Comparison of ENCODE assay signal across 33 cellular contexts in the genomic region with DNA sequence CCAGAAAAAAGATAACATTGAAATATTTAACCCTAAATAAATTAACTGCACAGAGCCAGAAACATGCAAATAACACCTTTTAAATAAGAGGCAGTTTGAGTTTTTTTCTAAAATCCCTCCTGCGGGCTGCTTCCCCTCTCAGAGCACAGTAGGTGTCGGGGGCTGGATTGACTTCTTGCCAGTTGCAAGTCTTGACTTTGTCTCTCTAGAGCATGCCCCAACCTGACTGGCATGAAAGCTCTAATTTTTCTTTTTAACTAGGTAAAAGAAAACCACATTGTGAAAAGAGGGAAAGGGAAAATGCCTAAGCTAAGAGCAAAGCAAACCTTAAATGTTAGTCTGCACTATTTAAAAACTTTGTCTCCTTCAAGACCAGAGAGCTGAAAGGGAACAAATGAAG. TPM values are rescaled to one million over a fixed set of nuclear protein-coding genes. Genes with fewer than 3 reads are reported as not detected.
"Had no signal": no experiment of that assay in that cellular context is flagged by ENCODE, and none has a peak within 500 bp of the region (broad histone marks: within the 10 kb centered on the region; RNA-seq: fewer than 3 reads in every experiment).

No MANE protein-coding gene starts in this region.

- H3K36me3 ChIP-seq: ascending aorta, brain microvascular endothelial cell, gastrocnemius medialis, left ventricle myocardium inferior, pancreas, prostate gland, uterus, WERI-Rb-1 had no signal

- ATAC-seq: activated CD4-positive, CD25-positive, alpha-beta regulatory T cell treated with anti-CD3 and anti-CD28 coated beads, Interleukin-2, amount 50 U/mL, for 24 hours; gastrocnemius medialis; pancreas; sciatic nerve had no signal

- H3K27me3 ChIP-seq: ascending aorta, brain microvascular endothelial cell, gastrocnemius medialis, pancreas, uterus had no signal

- H3K9me3 Mint-ChIP-seq: activated CD4-positive, alpha-beta memory T cell treated with anti-CD3 and anti-CD28 coated beads for 36 hours; activated CD4-positive, alpha-beta T cell treated with anti-CD3 and anti-CD28 coated beads, Interleukin-2, amount 10 ng/mL, durations not matched to agents 24 days and 14 days; activated naive CD4-positive, alpha-beta T cell treated with anti-CD3 and anti-CD28 coated beads for 36 hours; activated naive CD8-positive, alpha-beta T cell treated with anti-CD3 and anti-CD28 coated beads for 36 hours; activated T-helper 1 cell treated with anti-CD3 and anti-CD28 coated beads, Interleukin-12 subunit alpha, Interleukin-12 subunit beta, Interleukin-2, Interleukin-4 antibody, amounts not matched to agents 30 ng/mL and 10 ng/mL and 1 ng/mL, durations not matched to agents 14 hours and 24 hours and 36 hours; stimulated activated naive CD8-positive, alpha-beta T cell treated with anti-CD3 and anti-CD28 coated beads, Interleukin-15, Interleukin-2, amounts not matched to agents 100 ng/mL and 50 ng/mL, for 24 hours; T-helper 1 cell treated with Interleukin-12 subunit alpha and Interleukin-12 subunit beta and Interleukin-4 antibody, amounts not matched to agents 30 μg/mL and 1 μg/mL, for 36 hours; type B pancreatic cell had no signal

- H3K9me3 ChIP-seq: ascending aorta, gastrocnemius medialis, left ventricle myocardium inferior, pancreas, prostate gland, uterus had no signal

- DNase-seq: activated CD4-positive, alpha-beta memory T cell treated with anti-CD3 and anti-CD28 coated beads for 36 hours; activated CD4-positive, alpha-beta T cell treated with anti-CD3 and anti-CD28 coated beads, Interleukin-2, amount 10 ng/mL, durations not matched to agents 24 days and 14 days; activated CD8-positive, alpha-beta memory T cell treated with anti-CD3 and anti-CD28 coated beads, Interleukin-2, amount 50 U/mL, for 4 hours; activated effector memory CD4-positive, alpha-beta T cell treated with anti-CD3 and anti-CD28 coated beads, Interleukin-2, amount 50 U/mL, for 16 hours; activated naive CD4-positive, alpha-beta T cell treated with anti-CD3 and anti-CD28 coated beads for 36 hours; activated naive CD8-positive, alpha-beta T cell treated with anti-CD3 and anti-CD28 coated beads for 36 hours; activated T-cell treated with anti-CD3 and anti-CD28 coated beads, Interleukin-2, amount 50 U/mL, for 1 hour; brain microvascular endothelial cell; caudate nucleus; gastrocnemius medialis; glutamatergic neuron; left ventricle myocardium inferior; naive B cell; pancreas; retina; stimulated activated CD4-positive, alpha-beta T cell treated with anti-CD3 and anti-CD28 coated beads, Interleukin-12 subunit alpha, Interleukin-12 subunit beta, amount 100 ng/mL, for 4 hours; stimulated activated CD4-positive, alpha-beta T cell treated with anti-CD3 and anti-CD28 coated beads, Interleukin-4, amount 100 ng/mL, for 1 hour; substantia nigra; T1000; uterus; WERI-Rb-1 had no signal

- H3K4me3 Mint-ChIP-seq: activated CD4-positive, alpha-beta memory T cell treated with anti-CD3 and anti-CD28 coated beads for 36 hours; activated CD4-positive, alpha-beta T cell treated with anti-CD3 and anti-CD28 coated beads, Interleukin-2, amount 10 ng/mL, durations not matched to agents 24 days and 14 days; activated naive CD4-positive, alpha-beta T cell treated with anti-CD3 and anti-CD28 coated beads for 36 hours; activated naive CD8-positive, alpha-beta T cell treated with anti-CD3 and anti-CD28 coated beads for 36 hours; activated T-helper 1 cell treated with anti-CD3 and anti-CD28 coated beads, Interleukin-12 subunit alpha, Interleukin-12 subunit beta, Interleukin-2, Interleukin-4 antibody, amounts not matched to agents 30 ng/mL and 10 ng/mL and 1 ng/mL, durations not matched to agents 14 hours and 24 hours and 36 hours; naive B cell; stimulated activated naive CD8-positive, alpha-beta T cell treated with anti-CD3 and anti-CD28 coated beads, Interleukin-15, Interleukin-2, amounts not matched to agents 100 ng/mL and 50 ng/mL, for 24 hours; T-helper 1 cell treated with Interleukin-12 subunit alpha and Interleukin-12 subunit beta and Interleukin-4 antibody, amounts not matched to agents 30 μg/mL and 1 μg/mL, for 36 hours; type B pancreatic cell had no signal

- H3K36me3 Mint-ChIP-seq: activated CD4-positive, alpha-beta memory T cell treated with anti-CD3 and anti-CD28 coated beads for 36 hours; activated naive CD8-positive, alpha-beta T cell treated with anti-CD3 and anti-CD28 coated beads for 36 hours; naive B cell; type B pancreatic cell had no signal

- H3K27ac ChIP-seq: ascending aorta, brain microvascular endothelial cell, gastrocnemius medialis, left ventricle myocardium inferior, pancreas, prostate gland, skin epidermis, uterus, WERI-Rb-1 had no signal

- H3K4me1 Mint-ChIP-seq: activated CD4-positive, alpha-beta T cell treated with anti-CD3 and anti-CD28 coated beads, Interleukin-2, amount 10 ng/mL, durations not matched to agents 24 days and 14 days; activated naive CD8-positive, alpha-beta T cell treated with anti-CD3 and anti-CD28 coated beads for 36 hours; naive B cell had no signal

- H3K4me1 ChIP-seq: ascending aorta, left ventricle myocardium inferior, pancreas, prostate gland, uterus had no signal

- H3K27me3 Mint-ChIP-seq: activated CD4-positive, alpha-beta memory T cell treated with anti-CD3 and anti-CD28 coated beads for 36 hours had no signal

- FAIRE-seq: islet of Langerhans, pancreas had no signal

- H3K4me3 ChIP-seq: ascending aorta, gastrocnemius medialis, left ventricle myocardium inferior, lung, pancreas, prostate gland, skin epidermis, uterus had no signal

- H3K27ac Mint-ChIP-seq: activated CD4-positive, alpha-beta memory T cell treated with anti-CD3 and anti-CD28 coated beads for 36 hours; activated CD4-positive, alpha-beta T cell treated with anti-CD3 and anti-CD28 coated beads, Interleukin-2, amount 10 ng/mL, durations not matched to agents 24 days and 14 days; activated naive CD4-positive, alpha-beta T cell treated with anti-CD3 and anti-CD28 coated beads for 36 hours; activated naive CD8-positive, alpha-beta T cell treated with anti-CD3 and anti-CD28 coated beads for 36 hours; activated T-helper 1 cell treated with anti-CD3 and anti-CD28 coated beads, Interleukin-12 subunit alpha, Interleukin-12 subunit beta, Interleukin-2, Interleukin-4 antibody, amounts not matched to agents 30 ng/mL and 10 ng/mL and 1 ng/mL, durations not matched to agents 14 hours and 24 hours and 36 hours; stimulated activated naive CD8-positive, alpha-beta T cell treated with anti-CD3 and anti-CD28 coated beads, Interleukin-15, Interleukin-2, amounts not matched to agents 100 ng/mL and 50 ng/mL, for 24 hours; T-helper 1 cell treated with Interleukin-12 subunit alpha and Interleukin-12 subunit beta and Interleukin-4 antibody, amounts not matched to agents 30 μg/mL and 1 μg/mL, for 36 hours; type B pancreatic cell had no signal

RNA-seq across cellular contexts. Expression of a gene that starts 46.4 kb away (rescaled TPM):
- total RNA-seq: activated CD4-positive, alpha-beta memory T cell treated with anti-CD3 and anti-CD28 coated beads for 36 hours; activated CD4-positive, alpha-beta T cell treated with anti-CD3 and anti-CD28 coated beads, Interleukin-2, amount 10 ng/mL, durations not matched to agents 24 days and 14 days; activated CD8-positive, alpha-beta memory T cell treated with anti-CD3 and anti-CD28 coated beads for 36 hours; activated naive CD4-positive, alpha-beta T cell treated with anti-CD3 and anti-CD28 coated beads for 36 hours; activated naive CD8-positive, alpha-beta T cell treated with anti-CD3 and anti-CD28 coated beads for 36 hours; activated T-helper 1 cell treated with anti-CD3 and anti-CD28 coated beads, Interleukin-12 subunit alpha, Interleukin-12 subunit beta, Interleukin-2, Interleukin-4 antibody, amounts not matched to agents 30 ng/mL and 10 ng/mL and 1 ng/mL, durations not matched to agents 14 hours and 24 hours and 36 hours had no signal
